In genomic region chr13:112562786-112563383, GRCh38 we compare ENCODE assay signal across 18 cellular contexts.
"Had no signal": no experiment of that assay in that cellular context is flagged by ENCODE, and none has a peak within 500 bp of the region (broad histone marks: within the 10 kb centered on the region; RNA-seq: fewer than 3 reads in every experiment).

No MANE protein-coding gene starts in this region.

- DNase-seq: activated B cell treated with CpG ODN at 0.5 μM for 24 hours; activated CD4-positive, alpha-beta T cell treated with anti-CD3 and anti-CD28 coated beads, Interleukin-2, amount 10 ng/mL, durations not matched to agents 24 days and 14 days; activated CD8-positive, alpha-beta T cell treated with anti-CD3 and anti-CD28 coated beads for 36 hours; activated effector memory CD4-positive, alpha-beta T cell treated with Interleukin-2 at 50 U/mL for 16 hours; activated T-cell treated with anti-CD3 and anti-CD28 coated beads, Interleukin-2, amount 50 U/mL, for 1 hour; effector memory CD8-positive, alpha-beta T cell; left colon; stimulated activated CD4-positive, alpha-beta T cell treated with anti-CD3 and anti-CD28 coated beads, Interleukin-2, amount 100 ng/mL, for 24 hours; transverse colon had no signal

- H3K27me3 Mint-ChIP-seq: activated B cell treated with CpG ODN at 0.5 μM for 24 hours; activated CD4-positive, alpha-beta T cell treated with anti-CD3 and anti-CD28 coated beads, Interleukin-2, amount 10 ng/mL, durations not matched to agents 24 days and 14 days; activated CD8-positive, alpha-beta T cell treated with anti-CD3 and anti-CD28 coated beads for 36 hours; activated naive CD4-positive, alpha-beta T cell treated with anti-CD3 and anti-CD28 coated beads, Interleukin-2, amount 50 U/mL, for 24 hours; effector memory CD8-positive, alpha-beta T cell; progenitor cell of endocrine pancreas; stimulated activated naive CD8-positive, alpha-beta T cell treated with anti-CD3 and anti-CD28 coated beads, Interleukin-15, Interleukin-2, amounts not matched to agents 100 ng/mL and 50 ng/mL, for 24 hours had no signal

- H3K9me3 ChIP-seq: suprapubic skin, transverse colon, vagina had no signal

- ATAC-seq: activated CD8-positive, alpha-beta T cell treated with anti-CD3 and anti-CD28 coated beads for 36 hours; effector memory CD8-positive, alpha-beta T cell; left colon had no signal

- H3K4me3 ChIP-seq: hepatocyte, lung, suprapubic skin, transverse colon, vagina had no signal

- H3K4me1 ChIP-seq: suprapubic skin, transverse colon, vagina had no signal

- H3K4me3 Mint-ChIP-seq: activated B cell treated with CpG ODN at 0.5 μM for 24 hours; activated CD4-positive, alpha-beta T cell treated with anti-CD3 and anti-CD28 coated beads, Interleukin-2, amount 10 ng/mL, durations not matched to agents 24 days and 14 days; activated CD8-positive, alpha-beta T cell treated with anti-CD3 and anti-CD28 coated beads for 36 hours; activated naive CD4-positive, alpha-beta T cell treated with anti-CD3 and anti-CD28 coated beads, Interleukin-2, amount 50 U/mL, for 24 hours; mesothelial cell of epicardium; stimulated activated naive CD8-positive, alpha-beta T cell treated with anti-CD3 and anti-CD28 coated beads, Interleukin-15, Interleukin-2, amounts not matched to agents 100 ng/mL and 50 ng/mL, for 24 hours; T-helper 2 cell treated with Interferon-gamma antibody and Interleukin-4, amounts not matched to agents 5 μg/mL and 100 μg/mL, for 36 hours had no signal

- H3K27me3 ChIP-seq: hepatocyte, suprapubic skin, transverse colon, vagina had no signal

- H3K9me3 Mint-ChIP-seq: activated B cell treated with CpG ODN at 0.5 μM for 24 hours; activated CD4-positive, alpha-beta T cell treated with anti-CD3 and anti-CD28 coated beads, Interleukin-2, amount 10 ng/mL, durations not matched to agents 24 days and 14 days; activated CD8-positive, alpha-beta T cell treated with anti-CD3 and anti-CD28 coated beads for 36 hours; activated naive CD4-positive, alpha-beta T cell treated with anti-CD3 and anti-CD28 coated beads, Interleukin-2, amount 50 U/mL, for 24 hours; effector memory CD8-positive, alpha-beta T cell; mesothelial cell of epicardium; stimulated activated naive CD8-positive, alpha-beta T cell treated with anti-CD3 and anti-CD28 coated beads, Interleukin-15, Interleukin-2, amounts not matched to agents 100 ng/mL and 50 ng/mL, for 24 hours; T-helper 2 cell treated with Interferon-gamma antibody and Interleukin-4, amounts not matched to agents 5 μg/mL and 100 μg/mL, for 36 hours had no signal

- H3K27ac ChIP-seq: hepatocyte, suprapubic skin, transverse colon, vagina had no signal

- H3K4me1 Mint-ChIP-seq: activated naive CD4-positive, alpha-beta T cell treated with anti-CD3 and anti-CD28 coated beads, Interleukin-2, amount 50 U/mL, for 24 hours; mesothelial cell of epicardium had no signal

- H3K27ac Mint-ChIP-seq: activated B cell treated with CpG ODN at 0.5 μM for 24 hours; activated CD4-positive, alpha-beta T cell treated with anti-CD3 and anti-CD28 coated beads, Interleukin-2, amount 10 ng/mL, durations not matched to agents 24 days and 14 days; activated CD8-positive, alpha-beta T cell treated with anti-CD3 and anti-CD28 coated beads for 36 hours; activated naive CD4-positive, alpha-beta T cell treated with anti-CD3 and anti-CD28 coated beads, Interleukin-2, amount 50 U/mL, for 24 hours; effector memory CD8-positive, alpha-beta T cell; mesothelial cell of epicardium; progenitor cell of endocrine pancreas; stimulated activated naive CD8-positive, alpha-beta T cell treated with anti-CD3 and anti-CD28 coated beads, Interleukin-15, Interleukin-2, amounts not matched to agents 100 ng/mL and 50 ng/mL, for 24 hours; T-helper 2 cell treated with Interferon-gamma antibody and Interleukin-4, amounts not matched to agents 5 μg/mL and 100 μg/mL, for 36 hours had no signal
